In genomic region chr1:46302091-46303037, GRCh38 we compare ENCODE assay signal across 8 cellular contexts. TPM values are rescaled to one million over a fixed set of nuclear protein-coding genes. Genes with fewer than 3 reads are reported as not detected.
DNase-seq lines count a peak whose midpoint lies in the region; ATAC-seq and TF ChIP-seq lines count a peak whose summit lies in the region.

No MANE protein-coding gene starts in this region.

- H3K27me3 ChIP-seq in A673 (replicated peaks; ENCODE audit: insufficient read depth, low read depth, low read length, poor library complexity) (no peaks in the 10 kb centered on the region), RWPE2 (ENCODE audit: insufficient read depth, poor library complexity, severe bottlenecking) (no peaks in the 10 kb centered on the region)

- no peaks in the 10 kb centered on the region for H3K9me3 Mint-ChIP-seq in activated naive CD4-positive, alpha-beta T cell treated with anti-CD3 and anti-CD28 coated beads, Interleukin-2, amount 50 U/mL, for 24 hours
- no peaks in the 10 kb centered on the region for H3K9me3 Mint-ChIP-seq in osteocyte (ENCODE audit: unreplicated experiment)

- H3K4me1 ChIP-seq in A673 (ENCODE audit: insufficient read depth, low read length, poor library complexity, severe bottlenecking), result peaks cover 25% of the 10 kb centered on the region
- H3K4me1 ChIP-seq in RWPE2 (ENCODE audit: insufficient read depth, poor library complexity, severe bottlenecking), result peaks cover 3% of the 10 kb centered on the region

- POLR2A ChIA-PET in A673 (lab: Charles Lee; ENCODE audit: low non-redundant PET), result no interaction called here

- H3K9me3 ChIP-seq in A673 (ENCODE audit: low read depth, low read length, poor library complexity, severe bottlenecking), result no peaks in the 10 kb centered on the region
- H3K9me3 ChIP-seq in RWPE2 (ENCODE audit: severe bottlenecking), result no peaks in the 10 kb centered on the region

- BruUV-seq in A673 (replicated peaks; lab: Mats Ljungman, UMichigan), result no TSS peak

- peak overlapping the region; percentile 98 for H3K27ac Mint-ChIP-seq in activated naive CD4-positive, alpha-beta T cell treated with anti-CD3 and anti-CD28 coated beads, Interleukin-2, amount 50 U/mL, for 24 hours
- peak overlapping the region; percentile 99 for H3K27ac Mint-ChIP-seq in osteocyte (ENCODE audit: unreplicated experiment)

- peaks cover 4% of the 10 kb centered on the region for H3K36me3 Mint-ChIP-seq in activated naive CD4-positive, alpha-beta T cell treated with anti-CD3 and anti-CD28 coated beads, Interleukin-2, amount 50 U/mL, for 24 hours
- peaks cover 9% of the 10 kb centered on the region for H3K36me3 Mint-ChIP-seq in osteocyte (ENCODE audit: unreplicated experiment)

- no peaks in the 10 kb centered on the region for H3K27me3 Mint-ChIP-seq in activated naive CD4-positive, alpha-beta T cell treated with anti-CD3 and anti-CD28 coated beads, Interleukin-2, amount 50 U/mL, for 24 hours
- no peaks in the 10 kb centered on the region for H3K27me3 Mint-ChIP-seq in osteocyte (ENCODE audit: unreplicated experiment)

- no peak for TF ChIP-seq POLR2A in GM18505 (IDR thresholded peaks at IDR 0.05; ENCODE audit: borderline replicate concordance, extremely low read depth, insufficient read depth, insufficient read length)

- CTCF ChIA-PET in A673 (lab: Charles Lee), result no interaction called here

- intact Hi-C loops in A673 (cut with micrococcal nuclease; ENCODE audit: unreplicated experiment), result loop anchor here (2.0 kb wide), 1 partner anchor 38 kb away; the partner anchor contains the start of gene NSUN4
- intact Hi-C loops in head of caudate nucleus (cut with DNase I), result loop anchor here (2.0 to 5.0 kb wide), 2 partner anchors 40 to 56 kb away; partner anchors contain the start of genes NSUN4 and RAD54L

- peak; percentile 24 for ATAC-seq in GM18505 (IDR thresholded peaks at IDR 0.05; ENCODE audit: unreplicated experiment)
- ATAC-seq in HG03103 (IDR thresholded peaks at IDR 0.05; ENCODE audit: low read depth, unreplicated experiment), result peak; percentile 4
- ATAC-seq in RWPE2 (ENCODE audit: low read depth), result peak; percentile 36

- TF ChIP-seq CTCF in A673 (conservative IDR thresholded peaks at IDR 0.05; ENCODE audit: low read depth, low read length), result peak; percentile 34
- no peak for TF ChIP-seq CTCF in RWPE2 (IDR thresholded peaks at IDR 0.05; ENCODE audit: poor library complexity, severe bottlenecking)
- TF ChIP-seq CTCF in osteocyte (IDR thresholded peaks at IDR 0.05), result peak; percentile 18

- H3K27ac ChIP-seq in A673 (ENCODE audit: low read depth, low read length, poor library complexity, severe bottlenecking) (peak overlapping the region; percentile 97), RWPE2 (ENCODE audit: poor library complexity, severe bottlenecking) (peak overlapping the region; percentile 80)

- peak overlapping the region; percentile 62 for H3K4me3 ChIP-seq in A673 (ENCODE audit: low read depth, low read length, poor library complexity, severe bottlenecking)
- H3K4me3 ChIP-seq in RWPE2 (ENCODE audit: severe bottlenecking), result peak overlapping the region; percentile 58

- peaks cover 15% of the 10 kb centered on the region for H3K36me3 ChIP-seq in A673 (ENCODE audit: insufficient read depth, low read length, poor library complexity, severe bottlenecking)
- peaks cover 32% of the 10 kb centered on the region for H3K36me3 ChIP-seq in RWPE2 (ENCODE audit: low read depth)

- peaks cover 28% of the 10 kb centered on the region for H3K4me1 Mint-ChIP-seq in activated naive CD4-positive, alpha-beta T cell treated with anti-CD3 and anti-CD28 coated beads, Interleukin-2, amount 50 U/mL, for 24 hours
- peaks cover 43% of the 10 kb centered on the region for H3K4me1 Mint-ChIP-seq in osteocyte (ENCODE audit: unreplicated experiment)

- H3K4me3 Mint-ChIP-seq in activated naive CD4-positive, alpha-beta T cell treated with anti-CD3 and anti-CD28 coated beads, Interleukin-2, amount 50 U/mL, for 24 hours, result peak overlapping the region; percentile 96
- H3K4me3 Mint-ChIP-seq in osteocyte (ENCODE audit: unreplicated experiment), result peak overlapping the region; percentile 99

- DNase-seq in A673 (ENCODE audit: low spot score) (peak; percentile 54), RWPE2 (ENCODE audit: low spot score) (no peak), head of caudate nucleus (peak in 38 of 42 donors; percentile 10 to 74 (median 44)), osteocyte (ENCODE audit: extremely low spot score, unreplicated experiment) (peak; percentile 87), ureter (ENCODE audit: low spot score) (peak; percentile 52)

RNA-seq across cellular contexts. Expression of gene LRRC41, which starts 1.1 kb away (rescaled TPM):
- total RNA-seq in A673 (2021) (78.9 and 79.1 TPM in 2 replicates), osteocyte (90.7 and 93.4 TPM in 2 replicates), ureter (76.6 TPM)

RNA-seq across cellular contexts. Expression of gene UQCRH, which starts 1.1 kb away (rescaled TPM):
- total RNA-seq in A673 (2021) (527 and 567 TPM in 2 replicates), osteocyte (200 and 228 TPM in 2 replicates), ureter (213 TPM)

RNA-seq across cellular contexts. Expression of gene NSUN4, which starts 38.2 kb away (rescaled TPM):
- total RNA-seq in A673 (2021), result 30.7 and 31.7 TPM in 2 replicates
- total RNA-seq in osteocyte, result 21.6 and 24.5 TPM in 2 replicates
- total RNA-seq in ureter, result 45.0 TPM

RNA-seq across cellular contexts. Expression of gene RAD54L, which starts 54.8 kb away (rescaled TPM):
- total RNA-seq in A673 (2021) (49.0 and 50.7 TPM in 2 replicates), osteocyte (4.2 and 5.4 TPM in 2 replicates), ureter (0.39 TPM)
